Comparison of ENCODE assay signal across 19 cellular contexts in the genomic region with DNA sequence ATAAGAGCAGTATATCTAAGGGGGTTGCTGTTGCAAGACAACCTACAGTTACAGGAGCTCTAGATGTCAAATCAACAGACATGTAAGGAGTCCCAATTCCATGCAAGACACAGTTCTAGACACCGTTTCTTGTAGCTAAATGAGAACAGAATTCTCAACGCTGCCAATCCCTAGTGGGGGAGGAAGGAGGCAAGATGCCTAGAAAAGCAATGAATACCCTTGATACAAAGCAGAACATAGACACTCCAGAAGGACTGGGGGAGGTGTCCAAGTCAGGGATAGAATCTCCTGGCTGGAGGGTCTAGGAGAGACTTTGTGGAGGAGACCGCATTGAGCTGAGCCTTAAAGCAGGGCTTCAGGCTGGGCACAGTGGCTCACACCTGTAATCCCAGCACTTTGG.
DNase-seq lines count a peak whose midpoint lies in the region; TF ChIP-seq lines count a peak whose summit lies in the region.
"Had no signal": no experiment of that assay in that cellular context is flagged by ENCODE, and none has a peak within 500 bp of the region (broad histone marks: within the 10 kb centered on the region; RNA-seq: fewer than 3 reads in every experiment).

No MANE protein-coding gene starts in this region.

- intact Hi-C loops in testis (cut with DNase I; ENCODE audit: low total_unique reads): no loop called here
- intact Hi-C loops in transverse colon (cut with DNase I; ENCODE audit: low total_unique reads): no loop called here

- H3K36me3 ChIP-seq in testis (ENCODE audit: low read depth, missing control alignments) (no peaks in the 10 kb centered on the region), transverse colon (no peaks in the 10 kb centered on the region), MG63 (no peaks in the 10 kb centered on the region)
- H3K36me3 ChIP-seq: BLaER1 treated with 17β-estradiol and CSF1 and Interleukin-3, amounts not matched to agents 10 nM and 100 nM had no signal

- DNase-seq in inferior parietal cortex (ENCODE audit: extremely low spot score) (peak; percentile 51), mesenteric fat pad (ENCODE audit: low spot score) (peak; percentile 20), middle frontal gyrus (ENCODE audit: extremely low spot score, low spot score) (peak; percentile 14), testis (peak; percentile 48), transverse colon (no peak), MG63 (no peak), osteocyte (ENCODE audit: extremely low spot score, unreplicated experiment) (no peak), RPMI8226 (no peak)
- DNase-seq: 8988T; ACHN; Caco-2; Calu3; CD4-positive, alpha-beta T cell; CD8-positive, alpha-beta T cell; DMS79 treated with DMSO at 0.1 percent for 48 hours; GF-D8 had no signal

- H3K4me3 ChIP-seq in testis (no peak overlapping the region), transverse colon (no peak overlapping the region), MG63 (no peak overlapping the region)
- H3K4me3 ChIP-seq: BLaER1 treated with 17β-estradiol and CSF1 and Interleukin-3, amounts not matched to agents 10 nM and 100 nM had no signal

- H3K4me1 Mint-ChIP-seq in osteocyte (ENCODE audit: unreplicated experiment): no peaks in the 10 kb centered on the region
- H3K4me1 Mint-ChIP-seq: B cell had no signal

- TF ChIP-seq POLR2A in testis (IDR thresholded peaks at IDR 0.05) (no peak), transverse colon (IDR thresholded peaks at IDR 0.05) (no peak)

- in situ Hi-C loops in transverse colon (cut with MboI; ENCODE audit: low pct_ligation_motif_present in 1 of 4, low pct_unique_long_range_greater_than_20kb in 1 of 4, low sequenced_read_pairs in 3 of 4): no loop called here

- no peaks in the 10 kb centered on the region for H3K36me3 Mint-ChIP-seq in osteocyte (ENCODE audit: unreplicated experiment)
- H3K36me3 Mint-ChIP-seq: CD8-positive, alpha-beta T cell had no signal

- TF ChIP-seq CTCF in testis (IDR thresholded peaks at IDR 0.05): no peak
- TF ChIP-seq CTCF in transverse colon (IDR thresholded peaks at IDR 0.05): no peak
- no peak for TF ChIP-seq CTCF in osteocyte (IDR thresholded peaks at IDR 0.05)

- no peak overlapping the region for H3K4me3 Mint-ChIP-seq in osteocyte (ENCODE audit: unreplicated experiment)
- H3K4me3 Mint-ChIP-seq: B cell; CD4-positive, alpha-beta T cell; CD8-positive, alpha-beta T cell had no signal

- H3K9me3 ChIP-seq in testis: no peaks in the 10 kb centered on the region
- no peaks in the 10 kb centered on the region for H3K9me3 ChIP-seq in transverse colon
- H3K9me3 ChIP-seq in MG63: no peaks in the 10 kb centered on the region
- H3K9me3 ChIP-seq: BLaER1 treated with 17β-estradiol and CSF1 and Interleukin-3, amounts not matched to agents 10 nM and 100 nM; Caco-2 had no signal

- H3K4me1 ChIP-seq in testis (no peaks in the 10 kb centered on the region), transverse colon (no peaks in the 10 kb centered on the region)
- H3K4me1 ChIP-seq: BLaER1 treated with 17β-estradiol and CSF1 and Interleukin-3, amounts not matched to agents 10 nM and 100 nM; Caco-2 had no signal

- H3K9me3 Mint-ChIP-seq in osteocyte (ENCODE audit: unreplicated experiment): no peaks in the 10 kb centered on the region
- H3K9me3 Mint-ChIP-seq: CD4-positive, alpha-beta T cell; CD8-positive, alpha-beta T cell had no signal

- H3K27ac ChIP-seq in testis: no peak overlapping the region
- no peak overlapping the region for H3K27ac ChIP-seq in transverse colon
- H3K27ac ChIP-seq: BLaER1 treated with 17β-estradiol and CSF1 and Interleukin-3, amounts not matched to agents 10 nM and 100 nM; C4-2B had no signal

- 49 to 55% methylated on average over 3 of the region's 3 CpGs for whole genome bisulfite sequencing in testis, 2 donors
- 82 to 94% methylated on average over 3 of the region's 3 CpGs for WGBS in transverse colon (ENCODE audit: low coverage in 1 of 2), 2 donors

- TF ChIP-seq EP300 in transverse colon (IDR thresholded peaks at IDR 0.05; ENCODE audit: low read depth): no peak

- H3K27me3 ChIP-seq in testis (no peaks in the 10 kb centered on the region), transverse colon (no peaks in the 10 kb centered on the region), MG63 (peaks cover 5% of the 10 kb centered on the region; the same call in 1 of the 2 replicates)
- H3K27me3 ChIP-seq: BLaER1 treated with 17β-estradiol and CSF1 and Interleukin-3, amounts not matched to agents 10 nM and 100 nM had no signal

- no peak overlapping the region for H3K27ac Mint-ChIP-seq in osteocyte (ENCODE audit: unreplicated experiment)
- H3K27ac Mint-ChIP-seq: B cell; CD4-positive, alpha-beta T cell; CD8-positive, alpha-beta T cell had no signal

- peaks cover 6% of the 10 kb centered on the region for H3K27me3 Mint-ChIP-seq in osteocyte (ENCODE audit: unreplicated experiment)

Comparison
In these comparisons a context has a peak if more than half of its experiments do, and no peak if none do; other contexts are left out.
1. DNase-seq: peak in inferior parietal cortex (single experiment), mesenteric fat pad (single experiment), middle frontal gyrus (single experiment) and testis (single experiment); none in transverse colon (single experiment), MG63 (single experiment), osteocyte (single experiment) and RPMI8226 (single experiment).